ENCODE assay signal across 8 cellular contexts in the genomic region with DNA sequence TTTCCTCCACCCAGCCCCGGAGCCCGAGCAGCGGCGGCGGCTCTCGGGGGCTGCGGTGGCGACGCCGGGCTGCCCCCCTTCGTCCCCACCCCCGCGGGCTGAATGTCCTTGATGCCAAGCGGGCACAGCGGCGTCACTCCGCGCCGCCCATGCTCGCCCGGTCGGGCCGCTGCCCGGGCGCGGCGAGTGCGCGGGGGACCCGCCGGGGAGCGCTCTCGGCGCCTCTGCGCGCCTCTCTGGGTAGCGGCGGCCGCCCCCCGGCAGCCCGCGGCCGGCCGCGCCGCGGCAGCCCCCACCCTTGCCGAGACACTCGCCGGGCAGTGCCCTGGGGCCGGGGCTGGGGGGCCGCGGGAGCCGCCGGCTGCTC. TPM values are rescaled to one million over a fixed set of nuclear protein-coding genes. Genes with fewer than 3 reads are reported as not detected.
DNase-seq lines count a peak whose midpoint lies in the region; ATAC-seq, FAIRE-seq and TF ChIP-seq lines count a peak whose summit lies in the region.

No MANE protein-coding gene starts in this region.

- no peak for TF ChIP-seq CTCF in CD8-positive, alpha-beta T cell (IDR thresholded peaks at IDR 0.05)
- no peak for TF ChIP-seq CTCF in progenitor cell of endocrine pancreas (IDR thresholded peaks at IDR 0.05; ENCODE audit: unreplicated experiment)
- no peak for TF ChIP-seq CTCF in D721Med (IDR thresholded peaks at IDR 0.05; ENCODE audit: insufficient read depth, missing control alignments)

- no peaks in the 10 kb centered on the region for H3K9me3 ChIP-seq in CD8-positive, alpha-beta T cell (ENCODE audit: low read length)
- no peaks in the 10 kb centered on the region for H3K9me3 ChIP-seq in SJCRH30 (replicated peaks)

- H3K27ac Mint-ChIP-seq in CD8-positive, alpha-beta T cell: no peak overlapping the region
- H3K27ac Mint-ChIP-seq in progenitor cell of endocrine pancreas: no peak overlapping the region

- FAIRE-seq in D721Med (lab: Jason Lieb, UNC): no peak

- no peak overlapping the region for H3K4me3 Mint-ChIP-seq in CD8-positive, alpha-beta T cell
- peak overlapping the region; percentile 67 for H3K4me3 Mint-ChIP-seq in progenitor cell of endocrine pancreas (ENCODE audit: low read depth)

- no peaks in the 10 kb centered on the region for H3K36me3 ChIP-seq in CD8-positive, alpha-beta T cell (ENCODE audit: insufficient read depth, low read length)
- no peaks in the 10 kb centered on the region for H3K36me3 ChIP-seq in SJCRH30

- H3K27ac ChIP-seq in CD8-positive, alpha-beta T cell (ENCODE audit: low read depth, low read length): no peak overlapping the region
- H3K27ac ChIP-seq in SJCRH30: no peak overlapping the region

- no peak for DNase-seq in CD8-positive, alpha-beta T cell
- DNase-seq in SJCRH30 (peak in 1 of 2 experiments; percentile 29), left cardiac atrium (no peak), progenitor cell of endocrine pancreas (ENCODE audit: low spot score, unreplicated experiment) (no peak), NCI-H1092 (lab: John Stamatoyannopoulos, UW) (no peak), D721Med (ENCODE audit: insufficient read length, low spot score) (no peak)

- H3K27me3 ChIP-seq in CD8-positive, alpha-beta T cell (ENCODE audit: insufficient read depth, low read length): peaks cover 23% of the 10 kb centered on the region
- no peaks in the 10 kb centered on the region for H3K27me3 ChIP-seq in SJCRH30

- CTCF ChIA-PET in CD8-positive, alpha-beta T cell (lab: Charles Lee): interaction anchor here (0.6 to 8.9 kb wide), 3 partner anchors 110 to 257 kb away, joined by 3 to 247 read pairs (median 98); no protein-coding TSS in a partner anchor

- peaks cover 58% of the 10 kb centered on the region for H3K27me3 Mint-ChIP-seq in CD8-positive, alpha-beta T cell (ENCODE audit: low read depth)
- peaks cover 72% of the 10 kb centered on the region for H3K27me3 Mint-ChIP-seq in progenitor cell of endocrine pancreas

- ATAC-seq in CD8-positive, alpha-beta T cell: no peak
- ATAC-seq in left cardiac atrium: peak; percentile 13 to 28
- ATAC-seq in HG03520 (IDR thresholded peaks at IDR 0.05; ENCODE audit: unreplicated experiment): no peak
- no peak for ATAC-seq in HG03432 (IDR thresholded peaks at IDR 0.05; ENCODE audit: unreplicated experiment)

- intact Hi-C loops in CD8-positive, alpha-beta T cell (cut with DNase I, micrococcal nuclease): loop anchor here in 1 of 2 experiments (10.0 kb wide), 1 partner anchor 122 kb away; no protein-coding TSS in a partner anchor
- intact Hi-C loops in left cardiac atrium (cut with DNase I): loop anchor here (5.0 to 10.0 kb wide), 3 partner anchors 74 to 259 kb away; no protein-coding TSS in a partner anchor

- no peaks in the 10 kb centered on the region for H3K9me3 Mint-ChIP-seq in CD8-positive, alpha-beta T cell
- H3K9me3 Mint-ChIP-seq in progenitor cell of endocrine pancreas (ENCODE audit: low read depth): no peaks in the 10 kb centered on the region

- POLR2A ChIA-PET in CD8-positive, alpha-beta T cell (lab: Charles Lee): no interaction called here

- H3K4me1 Mint-ChIP-seq in CD8-positive, alpha-beta T cell (ENCODE audit: low read depth): peaks cover 26% of the 10 kb centered on the region
- H3K4me1 Mint-ChIP-seq in progenitor cell of endocrine pancreas (ENCODE audit: low read depth): peaks cover 7% of the 10 kb centered on the region

- peaks cover 27% of the 10 kb centered on the region for H3K4me1 ChIP-seq in CD8-positive, alpha-beta T cell (ENCODE audit: insufficient read depth, low read length)
- no peaks in the 10 kb centered on the region for H3K4me1 ChIP-seq in SJCRH30

- no peaks in the 10 kb centered on the region for H3K36me3 Mint-ChIP-seq in CD8-positive, alpha-beta T cell
- H3K36me3 Mint-ChIP-seq in progenitor cell of endocrine pancreas (ENCODE audit: insufficient read depth): no peaks in the 10 kb centered on the region

- H3K4me3 ChIP-seq in CD8-positive, alpha-beta T cell (ENCODE audit: low read depth, low read length): peak overlapping the region; percentile 41
- H3K4me3 ChIP-seq in SJCRH30: peak overlapping the region; percentile 59

RNA-seq across cellular contexts. Expression of gene PLXNA4, which starts 0.4 kb away (rescaled TPM):
- 1 to 10 TPM; 1.6 to 2.1 TPM for total RNA-seq in CD8-positive, alpha-beta T cell
- total RNA-seq in SJCRH30 (2014; rRNA removed; shearing (Covaris generic)): 11.2 and 11.5 TPM in 2 replicates
- total RNA-seq in left cardiac atrium (10 to 100 TPM; 23.3 to 30.1 TPM), progenitor cell of endocrine pancreas (0.38 and 0.40 TPM in 2 replicates)

Comparison
In these comparisons a context has a peak if more than half of its experiments do, and no peak if none do; other contexts are left out.
1. ATAC-seq: peak in left cardiac atrium (2 of 2); none in CD8-positive, alpha-beta T cell (single experiment), HG03520 (single experiment) and HG03432 (single experiment).